ENCODE assay signal across 23 cellular contexts in the genomic region with DNA sequence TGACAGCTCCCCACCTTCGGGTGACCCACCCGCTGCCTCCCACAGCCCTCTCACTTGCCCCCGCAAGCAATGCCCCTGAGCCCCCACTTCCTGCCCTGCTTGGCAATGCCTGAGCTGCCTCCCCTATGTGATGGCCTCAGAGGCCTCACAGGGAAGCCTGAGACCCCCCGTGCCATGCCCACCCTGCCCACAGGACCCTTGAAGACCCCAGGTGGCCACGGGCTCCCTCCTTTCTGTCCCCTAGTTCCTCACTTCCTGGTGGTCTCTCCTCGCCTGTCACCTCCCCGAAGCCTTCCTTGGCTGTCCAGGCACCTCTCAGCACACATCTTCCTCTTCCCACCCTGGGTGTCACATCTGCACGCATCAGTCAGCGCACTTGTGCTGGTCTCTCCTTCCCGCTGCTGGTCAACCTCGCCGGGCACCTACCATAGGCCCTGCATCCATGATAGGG.
DNase-seq lines count a peak whose midpoint lies in the region; ATAC-seq and TF ChIP-seq lines count a peak whose summit lies in the region.
"Had no signal": no experiment of that assay in that cellular context is flagged by ENCODE, and none has a peak within 500 bp of the region (broad histone marks: within the 10 kb centered on the region; RNA-seq: fewer than 3 reads in every experiment).

No MANE protein-coding gene starts in this region.

- TF ChIP-seq CTCF in endodermal cell (conservative IDR thresholded peaks at IDR 0.05) (no peak), type B pancreatic cell (conservative IDR thresholded peaks at IDR 0.05) (no peak)
- no peak for TF ChIP-seq CTCF in CD4-positive, alpha-beta T cell (IDR thresholded peaks at IDR 0.05)

- H3K9ac ChIP-seq in endodermal cell (ENCODE audit: extremely low read depth, low read length, poor library complexity, severe bottlenecking) = no peak overlapping the region
- H3K9ac ChIP-seq: KMS-11 had no signal

- 87 to 94% methylated on average over 8 to 12 of the region's 12 CpGs for WGBS in endodermal cell (ENCODE audit: insufficient coverage in 1 of 2, insufficient read length in 1 of 2), 2 experiments

- no peak overlapping the region for H3K4me3 Mint-ChIP-seq in endodermal cell
- H3K4me3 Mint-ChIP-seq in type B pancreatic cell = no peak overlapping the region
- no peak overlapping the region for H3K4me3 Mint-ChIP-seq in CD4-positive, alpha-beta T cell
- H3K4me3 Mint-ChIP-seq: IgD-negative memory B cell had no signal

- H3K27me3 Mint-ChIP-seq in endodermal cell (ENCODE audit: insufficient read depth) = peaks cover 3% of the 10 kb centered on the region
- H3K27me3 Mint-ChIP-seq in type B pancreatic cell = peaks cover 25% of the 10 kb centered on the region
- H3K27me3 Mint-ChIP-seq in CD4-positive, alpha-beta T cell = peaks cover 61% of the 10 kb centered on the region

- no peak overlapping the region for H3K4me3 ChIP-seq in endodermal cell (ENCODE audit: low read length)

- peak; percentile 22 for DNase-seq in activated CD4-positive, CD25-positive, alpha-beta regulatory T cell treated with anti-CD3 and anti-CD28 coated beads, Interleukin-2, amount 50 U/mL, for 72 hours
- DNase-seq in endodermal cell (peak; percentile 19), mesenteric fat pad (ENCODE audit: low spot score) (peak; percentile 85), type B pancreatic cell (ENCODE audit: extremely low spot score, unreplicated experiment) (peak; percentile 53)
- DNase-seq in CD4-positive, alpha-beta T cell = no peak
- DNase-seq: ACHN, BE2C, DMS153, DND-41, MM.1S, NCI-H1417, NCI-H1694, NCI-H2029 treated with DMSO at 0.1 percent for 48 hours, NCI-H2227 treated with DMSO at 0.1 percent for 48 hours, NCI-H69, OCI-M1 had no signal

- H3K9me3 ChIP-seq in endodermal cell (ENCODE audit: control insufficient read depth, low read length) = peaks cover 8% of the 10 kb centered on the region
- no peaks in the 10 kb centered on the region for H3K9me3 ChIP-seq in CD4-positive, alpha-beta T cell (ENCODE audit: control insufficient read depth, low read length)
- H3K9me3 ChIP-seq: BE2C had no signal

- POLR2A ChIA-PET in CD4-positive, alpha-beta T cell (lab: Charles Lee) = no interaction called here

- CTCF ChIA-PET in CD4-positive, alpha-beta T cell (lab: Charles Lee) = no interaction called here

- no peak overlapping the region for H3K27ac ChIP-seq in endodermal cell (ENCODE audit: low read depth, low read length)
- H3K27ac ChIP-seq in CD4-positive, alpha-beta T cell (ENCODE audit: low read depth, low read length) = no peak overlapping the region
- H3K27ac ChIP-seq: 22Rv1, HL-60, KMS-11 had no signal

- intact Hi-C loops in CD4-positive, alpha-beta T cell (cut with DNase I, micrococcal nuclease) = no loop called here

- no peaks in the 10 kb centered on the region for H3K36me3 ChIP-seq in endodermal cell (ENCODE audit: control insufficient read depth, insufficient read depth, low read length)
- H3K36me3 ChIP-seq: BE2C had no signal

- H3K4me1 ChIP-seq in endodermal cell (ENCODE audit: control insufficient read depth, insufficient read depth, low read length) = no peaks in the 10 kb centered on the region
- H3K4me1 ChIP-seq: BE2C had no signal

- H3K36me3 Mint-ChIP-seq in endodermal cell (ENCODE audit: low read depth) = no peaks in the 10 kb centered on the region
- H3K36me3 Mint-ChIP-seq in type B pancreatic cell = no peaks in the 10 kb centered on the region
- no peaks in the 10 kb centered on the region for H3K36me3 Mint-ChIP-seq in CD4-positive, alpha-beta T cell (ENCODE audit: low read depth)
- H3K36me3 Mint-ChIP-seq: IgD-negative memory B cell had no signal

- H3K27me3 ChIP-seq in endodermal cell (ENCODE audit: control insufficient read depth, insufficient read depth, low read length, poor library complexity, severe bottlenecking) = peaks cover 10% of the 10 kb centered on the region
- H3K27me3 ChIP-seq in CD4-positive, alpha-beta T cell (ENCODE audit: control insufficient read depth, insufficient read depth, low read length) = peaks cover 10% of the 10 kb centered on the region

- no peak overlapping the region for H3K27ac Mint-ChIP-seq in endodermal cell
- H3K27ac Mint-ChIP-seq in type B pancreatic cell = no peak overlapping the region
- H3K27ac Mint-ChIP-seq in CD4-positive, alpha-beta T cell = no peak overlapping the region
- H3K27ac Mint-ChIP-seq: IgD-negative memory B cell had no signal

- H3K4me1 Mint-ChIP-seq in endodermal cell = no peaks in the 10 kb centered on the region
- no peaks in the 10 kb centered on the region for H3K4me1 Mint-ChIP-seq in type B pancreatic cell (ENCODE audit: unreplicated experiment)
- peaks cover 21% of the 10 kb centered on the region for H3K4me1 Mint-ChIP-seq in CD4-positive, alpha-beta T cell (ENCODE audit: low read depth)

- no peak for ATAC-seq in activated CD4-positive, CD25-positive, alpha-beta regulatory T cell treated with anti-CD3 and anti-CD28 coated beads, Interleukin-2, amount 50 U/mL, for 24 hours
- ATAC-seq in GM18519 (IDR thresholded peaks at IDR 0.05; ENCODE audit: low FRiP score, unreplicated experiment) (no peak), HG02623 (IDR thresholded peaks at IDR 0.05; ENCODE audit: unreplicated experiment) (no peak)
- ATAC-seq in CD4-positive, alpha-beta T cell (ENCODE audit: poor library complexity) = no peak

- H3K9me3 Mint-ChIP-seq in endodermal cell (peaks cover 41% of the 10 kb centered on the region), type B pancreatic cell (peaks cover 4% of the 10 kb centered on the region)
- H3K9me3 Mint-ChIP-seq in CD4-positive, alpha-beta T cell = no peaks in the 10 kb centered on the region

Comparison
In these comparisons a context has a peak if more than half of its experiments do, and no peak if none do; other contexts are left out.
1. DNase-seq: peak in activated CD4-positive, CD25-positive, alpha-beta regulatory T cell treated with anti-CD3 and anti-CD28 coated beads, Interleukin-2, amount 50 U/mL, for 72 hours (single experiment), endodermal cell (single experiment), mesenteric fat pad (single experiment) and type B pancreatic cell (single experiment); none in CD4-positive, alpha-beta T cell (0 of 10).